ENCODE assay signal across 16 cellular contexts in genomic region chr4:138669479-138670165, GRCh38.
DNase-seq lines count a peak whose midpoint lies in the region; ATAC-seq, FAIRE-seq and TF ChIP-seq lines count a peak whose summit lies in the region.
"Had no signal": no experiment of that assay in that cellular context is flagged by ENCODE, and none has a peak within 500 bp of the region (broad histone marks: within the 10 kb centered on the region; RNA-seq: fewer than 3 reads in every experiment).

No MANE protein-coding gene starts in this region.

- 0 out of 5 replicates have a peak, but pooled peaks cover 0 to 5% of the 10 kb centered on the region in 2 experiments for H3K27me3 ChIP-seq in HepG2 (ENCODE audit: control insufficient read depth in 1 of 2, insufficient read depth in 2 of 2, low read length in 2 of 2)
- no peaks in the 10 kb centered on the region for H3K27me3 ChIP-seq in right lobe of liver
- peaks cover 1% of the 10 kb centered on the region for H3K27me3 ChIP-seq in bronchial epithelial cell (ENCODE audit: control insufficient read depth, insufficient read depth, low read length)
- H3K27me3 ChIP-seq in CD8-positive, alpha-beta memory T cell (ENCODE audit: insufficient read depth, low read length, poor library complexity, severe bottlenecking), result no peaks in the 10 kb centered on the region
- H3K27me3 ChIP-seq in uterus, result no peaks in the 10 kb centered on the region

- H3K27ac ChIP-seq in HepG2 (ENCODE audit: extremely low read length, insufficient read depth, low read length) (no peak overlapping the region), right lobe of liver (no peak overlapping the region), uterus (no peak overlapping the region)
- H3K27ac ChIP-seq in CD8-positive, alpha-beta memory T cell (ENCODE audit: low read depth, low read length), result no peak overlapping the region
- H3K27ac ChIP-seq: A549, epithelial cell of prostate, neural progenitor cell had no signal

- TF ChIP-seq POLR2A in HepG2 (IDR thresholded peaks at IDR 0.05; ENCODE audit: insufficient read depth in 1 of 2, low read depth in 2 of 2, low read length in 2 of 2) (no peak), right lobe of liver (IDR thresholded peaks at IDR 0.05) (no peak), uterus (IDR thresholded peaks at IDR 0.05) (no peak)

- no peak for TF ChIP-seq RAD21 in HepG2 (CRISPR knock-in tag; IDR thresholded peaks at IDR 0.05)

- H2AFZ ChIP-seq in HepG2 (ENCODE audit: low read length), result no peak overlapping the region
- H2AFZ ChIP-seq: neural progenitor cell had no signal

- intact Hi-C loops in HepG2 (cut with micrococcal nuclease; ENCODE audit: unreplicated experiment) (no loop called here), right lobe of liver (cut with DNase I) (no loop called here), uterus (cut with DNase I; ENCODE audit: low total_unique reads) (no loop called here)

- DNase-seq in HepG2 (ENCODE audit: low spot score) (no peak), right lobe of liver (no peak), bronchial epithelial cell (ENCODE audit: low read depth) (peak; percentile 75), T-helper 17 cell (no peak), uterus (no peak), DMS79 treated with DMSO at 0.1 percent for 48 hours (lab: John Stamatoyannopoulos, UW) (no peak)
- no peak for DNase-seq in CD8-positive, alpha-beta memory T cell
- DNase-seq: anterior cingulate cortex; stimulated activated CD4-positive, alpha-beta T cell treated with anti-CD3 and anti-CD28 coated beads, Interleukin-15, amount 100 ng/mL, for 24 hours had no signal

- BruUV-seq in HepG2 (replicated peaks; lab: Mats Ljungman, UMichigan), result no TSS peak

- peaks cover 0 to 1% (median 0%) of the 10 kb centered on the region in 5 donors for H3K9me3 Mint-ChIP-seq in CD8-positive, alpha-beta memory T cell

- H4K20me1 ChIP-seq in HepG2 (ENCODE audit: insufficient read depth, low read length), result no peaks in the 10 kb centered on the region

- H3K27ac Mint-ChIP-seq in T-helper 17 cell, result no peak overlapping the region
- no peak overlapping the region for H3K27ac Mint-ChIP-seq in CD8-positive, alpha-beta memory T cell
- H3K27ac Mint-ChIP-seq: IgD-negative memory B cell, neural progenitor cell had no signal

- no peak overlapping the region for H3K9ac ChIP-seq in HepG2 (ENCODE audit: insufficient read depth, low read depth, low read length)
- H3K9ac ChIP-seq: neural progenitor cell had no signal

- no peak overlapping the region for H3K4me3 Mint-ChIP-seq in T-helper 17 cell
- H3K4me3 Mint-ChIP-seq in CD8-positive, alpha-beta memory T cell, result no peak overlapping the region
- H3K4me3 Mint-ChIP-seq: IgD-negative memory B cell, neural progenitor cell had no signal

- WGBS in HepG2 (ENCODE audit: low lambda C conversion rate), result 4% methylated on average over 6 of the region's 6 CpGs
- 73% methylated on average over 6 of the region's 6 CpGs for WGBS in right lobe of liver (ENCODE audit: insufficient coverage, low coverage, low lambda C conversion rate, missing lambda C conversion rate)

- no peaks in the 10 kb centered on the region for H3K4me1 Mint-ChIP-seq in T-helper 17 cell
- H3K4me1 Mint-ChIP-seq in CD8-positive, alpha-beta memory T cell, result no peaks in the 10 kb centered on the region

- H3K9me3 ChIP-seq in HepG2 (ENCODE audit: low read length) (no peaks in the 10 kb centered on the region), right lobe of liver (no peaks in the 10 kb centered on the region), T-helper 17 cell (ENCODE audit: control insufficient read depth, low read length, poor library complexity, severe bottlenecking) (no peaks in the 10 kb centered on the region), uterus (no peaks in the 10 kb centered on the region)
- no peaks in the 10 kb centered on the region for H3K9me3 ChIP-seq in CD8-positive, alpha-beta memory T cell (ENCODE audit: low read length)
- H3K9me3 ChIP-seq: A549 had no signal

- POLR2A ChIA-PET in HepG2 (lab: Yijun Ruan, JAX), result no interaction called here
- POLR2A ChIA-PET in CD8-positive, alpha-beta memory T cell (lab: Charles Lee), result no interaction called here

- H3K4me1 ChIP-seq in HepG2 (ENCODE audit: insufficient read depth, low read length) (peaks cover 19% of the 10 kb centered on the region), right lobe of liver (no peaks in the 10 kb centered on the region), uterus (no peaks in the 10 kb centered on the region)
- H3K4me1 ChIP-seq in CD8-positive, alpha-beta memory T cell (ENCODE audit: insufficient read depth, low read length), result no peaks in the 10 kb centered on the region
- H3K4me1 ChIP-seq: A549, neural progenitor cell had no signal

- no peaks in the 10 kb centered on the region for H3K79me2 ChIP-seq in HepG2 (ENCODE audit: insufficient read depth, low read length)

- H3K27me3 Mint-ChIP-seq in T-helper 17 cell, result peaks cover 26% of the 10 kb centered on the region
- H3K27me3 Mint-ChIP-seq in CD8-positive, alpha-beta memory T cell, result peaks cover 2 to 9% of the 10 kb centered on the region in 2 donors

- TF ChIP-seq EP300 in HepG2 (IDR thresholded peaks at IDR 0.05; ENCODE audit: low read depth in 2 of 2, low read length in 2 of 2) (no peak), HepG2 (CRISPR knock-in tag; IDR thresholded peaks at IDR 0.05; ENCODE audit: borderline replicate concordance) (no peak)

- H3K36me3 ChIP-seq in HepG2 (replicated peaks in 1 of 2; ENCODE audit: control insufficient read depth in 1 of 2, insufficient read depth in 2 of 2, low read length in 2 of 2) (no peaks in the 10 kb centered on the region), right lobe of liver (no peaks in the 10 kb centered on the region), bronchial epithelial cell (ENCODE audit: control insufficient read depth, insufficient read depth, low read length) (no peaks in the 10 kb centered on the region), uterus (no peaks in the 10 kb centered on the region)
- no peaks in the 10 kb centered on the region for H3K36me3 ChIP-seq in CD8-positive, alpha-beta memory T cell (ENCODE audit: insufficient read depth, low read length)
- H3K36me3 ChIP-seq: neural progenitor cell had no signal

- ATAC-seq in HepG2 (no peak), right lobe of liver (no peak), HG03558 (IDR thresholded peaks at IDR 0.05; ENCODE audit: extremely low read depth, unreplicated experiment) (peak; percentile 45), T-helper 17 cell (no peak)
- ATAC-seq: A549, Panc1 had no signal

- H3K4me2 ChIP-seq in HepG2 (ENCODE audit: low read depth, low read length), result no peak overlapping the region
- H3K4me2 ChIP-seq: A549, neural progenitor cell had no signal

- TF ChIP-seq CTCF in HepG2 (CRISPR knock-in tag; IDR thresholded peaks at IDR 0.05), result no peak
- no peak for TF ChIP-seq CTCF in right lobe of liver (IDR thresholded peaks at IDR 0.05)
- no peak for TF ChIP-seq CTCF in bronchial epithelial cell (IDR thresholded peaks at IDR 0.05; ENCODE audit: insufficient read depth, low read length, severe bottlenecking)
- TF ChIP-seq CTCF in uterus (IDR thresholded peaks at IDR 0.05), result no peak

- FAIRE-seq in HepG2 (lab: Jason Lieb, UNC) (no peak), bronchial epithelial cell (lab: Jason Lieb, UNC) (no peak)
- FAIRE-seq: A549, islet of Langerhans had no signal

- CTCF ChIA-PET in HepG2 (lab: Yijun Ruan, JAX; ENCODE audit: low intra/inter-chr PET ratio, low total read pairs), result no interaction called here
- CTCF ChIA-PET in CD8-positive, alpha-beta memory T cell (lab: Charles Lee), result no interaction called here

- in situ Hi-C loops in HepG2 (cut with HindIII; ENCODE audit: extremely low pct_ligation_motif_present, low pct_unique_long_range_greater_than_20kb), result loop anchor here (10.0 kb wide), 1 partner anchor 95 kb away; no protein-coding TSS in a partner anchor

- H3K4me3 ChIP-seq in HepG2 (replicated peaks in 1 of 3; ENCODE audit: insufficient read depth in 1 of 3, low read depth in 2 of 3, low read length in 3 of 3), result no peak overlapping the region
- no peak overlapping the region for H3K4me3 ChIP-seq in right lobe of liver
- no peak overlapping the region for H3K4me3 ChIP-seq in bronchial epithelial cell (ENCODE audit: low read depth, low read length)
- H3K4me3 ChIP-seq in CD8-positive, alpha-beta memory T cell (ENCODE audit: low read length), result no peak overlapping the region
- H3K4me3 ChIP-seq in uterus, result no peak overlapping the region
- H3K4me3 ChIP-seq: A549, neural progenitor cell had no signal

- H3K36me3 Mint-ChIP-seq in T-helper 17 cell (ENCODE audit: low read depth), result no peaks in the 10 kb centered on the region
- H3K36me3 Mint-ChIP-seq in CD8-positive, alpha-beta memory T cell, result no peaks in the 10 kb centered on the region
- H3K36me3 Mint-ChIP-seq: IgD-negative memory B cell, neural progenitor cell had no signal

TF ChIP-seq in HepG2, 621 proteins besides CTCF, POLR2A, EP300 and RAD21:
- TF ChIP-seq CREB1 (IDR thresholded peaks at IDR 0.05), result peak; percentile 67
- no peak for TF ChIP-seq CREB1 (CRISPR knock-in tag; IDR thresholded peaks at IDR 0.05)
- TF ChIP-seq SP1 (IDR thresholded peaks at IDR 0.05), result no peak
- TF ChIP-seq SP1 (CRISPR knock-in tag; IDR thresholded peaks at IDR 0.05), result no peak
